Comparison of ENCODE assay signal across 15 cellular contexts in the genomic region with DNA sequence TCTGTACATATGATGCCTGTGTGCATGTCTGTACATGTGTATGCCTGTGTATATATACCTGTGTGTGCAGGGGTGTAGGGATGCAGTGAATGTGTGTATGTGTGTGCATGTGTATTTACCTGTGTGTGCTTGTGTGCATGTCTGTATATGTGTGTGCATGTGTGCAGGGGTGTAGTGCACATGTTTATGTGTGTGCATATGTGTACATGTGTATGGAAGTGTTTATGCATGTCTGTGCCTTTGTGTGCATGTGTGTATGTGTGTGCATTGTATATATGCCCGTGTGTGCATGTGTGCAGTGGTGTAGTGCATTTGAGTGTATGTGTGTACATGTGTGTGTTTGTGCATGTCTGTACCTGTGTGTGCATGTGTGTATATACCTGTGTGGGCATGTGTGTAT.
"Had no signal": no experiment of that assay in that cellular context is flagged by ENCODE, and none has a peak within 500 bp of the region (broad histone marks: within the 10 kb centered on the region; RNA-seq: fewer than 3 reads in every experiment).

No MANE protein-coding gene starts in this region.

- H3K79me2 ChIP-seq: parathyroid adenoma had no signal

- H3K4me2 ChIP-seq: neural progenitor cell had no signal

- H3K4me1 ChIP-seq: heart left ventricle, parathyroid adenoma, sigmoid colon, tibial artery had no signal

- ATAC-seq: esophagus mucosa had no signal

- H3K9me3 ChIP-seq: heart left ventricle, tibial artery had no signal

- H3K4me3 Mint-ChIP-seq: natural killer cell treated with Interleukin-12 subunit alpha and Interleukin-12 subunit beta and Interleukin-15 and Interleukin-18, amount 100 ng/mL, for 72 hours; neural progenitor cell had no signal

- H3K9ac ChIP-seq: neural progenitor cell, parathyroid adenoma had no signal

- H2AFZ ChIP-seq: parathyroid adenoma had no signal

- H3K27ac Mint-ChIP-seq: natural killer cell treated with Interleukin-12 subunit alpha and Interleukin-12 subunit beta and Interleukin-15 and Interleukin-18, amount 100 ng/mL, for 72 hours; neural progenitor cell had no signal

- H3K36me3 ChIP-seq: heart left ventricle, neural progenitor cell, sigmoid colon, tibial artery had no signal

- H3K4me3 ChIP-seq: heart left ventricle, neural progenitor cell, sigmoid colon, skin epidermis, tibial artery had no signal

- DNase-seq: effector memory CD4-positive, alpha-beta T cell; heart left ventricle; hippocampal formation; kidney glomerular epithelial cell; mammary epithelial cell; sigmoid colon; stimulated activated CD4-positive, alpha-beta T cell treated with anti-CD3 and anti-CD28 coated beads, Interleukin-2, amount 100 ng/mL, for 24 hours; stimulated activated CD4-positive, alpha-beta T cell treated with anti-CD3 and anti-CD28 coated beads, Interleukin-4, amount 100 ng/mL, for 4 hours; stimulated activated naive CD4-positive, alpha-beta T cell; tibial artery had no signal

- H3K27ac ChIP-seq: heart left ventricle, neural progenitor cell, parathyroid adenoma, sigmoid colon, skin epidermis, tibial artery had no signal

- H3K9me3 Mint-ChIP-seq: natural killer cell treated with Interleukin-12 subunit alpha and Interleukin-12 subunit beta and Interleukin-15 and Interleukin-18, amount 100 ng/mL, for 72 hours had no signal

- H3K27me3 ChIP-seq: neural progenitor cell had no signal
